ENCODE assay signal across 1 cellular context in genomic region chr6:17460862-17461261, GRCh38.
TF ChIP-seq lines count a peak whose summit lies in the region.

No MANE protein-coding gene starts in this region.

TF ChIP-seq in HepG2, 621 proteins besides CTCF, POLR2A, EP300 and RAD21 (continued from another document):
- TF ChIP-seq HNF1A (IDR thresholded peaks at IDR 0.05; ENCODE audit: low read depth) (no peak), HNF1A (CRISPR knock-in tag; IDR thresholded peaks at IDR 0.05; ENCODE audit: borderline replicate concordance) (no peak), SOX6 (IDR thresholded peaks at IDR 0.05) (no peak), SOX6 (CRISPR knock-in tag; IDR thresholded peaks at IDR 0.05) (no peak), ZNF674 (CRISPR knock-in tag; IDR thresholded peaks at IDR 0.05; ENCODE audit: low read depth) (no peak), NFYC (CRISPR knock-in tag; IDR thresholded peaks at IDR 0.05) (no peak)
